ENCODE assay signal across 25 cellular contexts in the genomic region with DNA sequence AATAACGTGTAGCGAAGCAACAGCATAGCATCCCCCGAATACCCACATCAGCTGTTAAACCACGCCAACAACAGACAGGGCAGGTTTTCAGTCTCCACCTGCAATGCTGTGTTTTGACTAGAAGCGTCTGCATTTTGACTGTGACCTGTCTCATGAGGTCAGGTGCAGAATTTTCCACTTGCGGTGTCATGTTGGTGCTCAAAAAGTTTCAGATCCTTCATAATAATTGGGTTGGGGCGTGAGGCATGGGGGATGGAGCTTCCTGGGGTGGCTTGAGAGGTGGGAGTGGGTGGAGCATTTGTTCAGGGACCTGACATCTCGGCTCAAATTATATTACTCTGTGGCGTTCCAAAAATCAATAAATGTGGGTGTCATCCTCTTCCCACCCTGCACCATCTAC.
A peak's percentile ranks its signal among the peaks of the same experiment; 100 is the strongest.
DNase-seq lines count a peak whose midpoint lies in the region; ATAC-seq and TF ChIP-seq lines count a peak whose summit lies in the region.
"Had no signal": no experiment of that assay in that cellular context is flagged by ENCODE, and none has a peak within 500 bp of the region (broad histone marks: within the 10 kb centered on the region; RNA-seq: fewer than 3 reads in every experiment).

No MANE protein-coding gene starts in this region.

- no peak overlapping the region for H3K27ac Mint-ChIP-seq in memory B cell
- H3K27ac Mint-ChIP-seq: activated CD4-positive, alpha-beta T cell treated with anti-CD3 and anti-CD28 coated beads, Interleukin-2, amount 10 ng/mL, durations not matched to agents 7 days and 5 days; activated naive CD8-positive, alpha-beta T cell treated with anti-CD3 and anti-CD28 coated beads, Interleukin-2, amount 10 ng/mL, durations not matched to agents 7 days and 5 days had no signal

- H3K4me3 Mint-ChIP-seq in memory B cell: no peak overlapping the region
- H3K4me3 Mint-ChIP-seq: activated CD4-positive, alpha-beta T cell treated with anti-CD3 and anti-CD28 coated beads, Interleukin-2, amount 10 ng/mL, durations not matched to agents 7 days and 5 days; activated naive CD8-positive, alpha-beta T cell treated with anti-CD3 and anti-CD28 coated beads, Interleukin-2, amount 10 ng/mL, durations not matched to agents 7 days and 5 days; activated T-cell treated with anti-CD3 and anti-CD28 coated beads, Interleukin-2, amount 50 U/mL, for 4 hours had no signal

- peak; percentile 47 for ATAC-seq in GM19372 (IDR thresholded peaks at IDR 0.05; ENCODE audit: low read depth, unreplicated experiment)
- peak; percentile 46 for ATAC-seq in memory B cell (ENCODE audit: low read depth)
- ATAC-seq: left ventricle myocardium superior had no signal

- TF ChIP-seq CTCF in GM12864 (IDR thresholded peaks at IDR 0.05; ENCODE audit: low read depth, low read length, missing control alignments): no peak

- H3K9me3 Mint-ChIP-seq in memory B cell: no peaks in the 10 kb centered on the region
- H3K9me3 Mint-ChIP-seq: activated CD4-positive, alpha-beta T cell treated with anti-CD3 and anti-CD28 coated beads, Interleukin-2, amount 10 ng/mL, durations not matched to agents 7 days and 5 days; activated naive CD8-positive, alpha-beta T cell treated with anti-CD3 and anti-CD28 coated beads, Interleukin-2, amount 10 ng/mL, durations not matched to agents 7 days and 5 days; activated T-cell treated with anti-CD3 and anti-CD28 coated beads, Interleukin-2, amount 50 U/mL, for 4 hours had no signal

- no peak overlapping the region for H3K4me3 ChIP-seq in GM12864 (ENCODE audit: low read depth, low read length)
- H3K4me3 ChIP-seq: ascending aorta, BLaER1, cardiac muscle cell, HAP-1, right atrium auricular region, tibial artery had no signal

- peaks cover under 1% of the 10 kb centered on the region for H3K36me3 Mint-ChIP-seq in memory B cell
- H3K36me3 Mint-ChIP-seq: activated naive CD8-positive, alpha-beta T cell treated with anti-CD3 and anti-CD28 coated beads, Interleukin-2, amount 10 ng/mL, durations not matched to agents 7 days and 5 days had no signal

- H3K4me1 Mint-ChIP-seq in memory B cell: peaks cover 7% of the 10 kb centered on the region

- H3K27me3 Mint-ChIP-seq in memory B cell: peaks cover 11% of the 10 kb centered on the region
- H3K27me3 Mint-ChIP-seq: activated CD4-positive, alpha-beta T cell treated with anti-CD3 and anti-CD28 coated beads, Interleukin-2, amount 10 ng/mL, durations not matched to agents 7 days and 5 days had no signal

- peak; percentile 7 for DNase-seq in GM12864 (ENCODE audit: low read depth)
- peak; percentile 66 for DNase-seq in NOMO-1 treated with dmso at 0.1 percent for 144 hours (lab: John Stamatoyannopoulos, UW; ENCODE audit: unreplicated experiment)
- no peak for DNase-seq in memory B cell (ENCODE audit: low spot score in 2 of 2)
- DNase-seq in NCI-H1417 treated with DMSO at 0.1 percent for 48 hours (lab: John Stamatoyannopoulos, UW): no peak
- no peak for DNase-seq in NCI-H2171 (lab: John Stamatoyannopoulos, UW)
- no peak for DNase-seq in DMS79 (lab: John Stamatoyannopoulos, UW)
- DNase-seq: activated CD4-positive, alpha-beta T cell treated with anti-CD3 and anti-CD28 coated beads, Interleukin-2, amount 10 ng/mL, durations not matched to agents 7 days and 5 days; activated gamma-delta T cell; activated naive CD8-positive, alpha-beta T cell treated with anti-CD3 and anti-CD28 coated beads, Interleukin-2, amount 10 ng/mL, durations not matched to agents 7 days and 5 days; activated T-cell treated with anti-CD3 and anti-CD28 coated beads, Interleukin-2, amount 50 U/mL, for 4 hours; IMR-90; islet precursor cell; left ventricle myocardium superior; MV-4-11; NCI-H1694; NCI-H2171 treated with DMSO at 0.1 percent for 48 hours; small intestine; stimulated activated CD4-positive, alpha-beta T cell treated with anti-CD3 and anti-CD28 coated beads, Interleukin-1b, Interleukin-23, amount 100 ng/mL, for 48 hours; tibial artery had no signal

Comparison
In these comparisons a context has a peak if more than half of its experiments do, and no peak if none do; other contexts are left out.
1. DNase-seq: peak in GM12864 (single experiment) and NOMO-1 treated with dmso at 0.1 percent for 144 hours (single experiment); none in memory B cell (0 of 2), NCI-H1417 treated with DMSO at 0.1 percent for 48 hours (single experiment), NCI-H2171 (single experiment) and DMS79 (single experiment).